In the genomic region with DNA sequence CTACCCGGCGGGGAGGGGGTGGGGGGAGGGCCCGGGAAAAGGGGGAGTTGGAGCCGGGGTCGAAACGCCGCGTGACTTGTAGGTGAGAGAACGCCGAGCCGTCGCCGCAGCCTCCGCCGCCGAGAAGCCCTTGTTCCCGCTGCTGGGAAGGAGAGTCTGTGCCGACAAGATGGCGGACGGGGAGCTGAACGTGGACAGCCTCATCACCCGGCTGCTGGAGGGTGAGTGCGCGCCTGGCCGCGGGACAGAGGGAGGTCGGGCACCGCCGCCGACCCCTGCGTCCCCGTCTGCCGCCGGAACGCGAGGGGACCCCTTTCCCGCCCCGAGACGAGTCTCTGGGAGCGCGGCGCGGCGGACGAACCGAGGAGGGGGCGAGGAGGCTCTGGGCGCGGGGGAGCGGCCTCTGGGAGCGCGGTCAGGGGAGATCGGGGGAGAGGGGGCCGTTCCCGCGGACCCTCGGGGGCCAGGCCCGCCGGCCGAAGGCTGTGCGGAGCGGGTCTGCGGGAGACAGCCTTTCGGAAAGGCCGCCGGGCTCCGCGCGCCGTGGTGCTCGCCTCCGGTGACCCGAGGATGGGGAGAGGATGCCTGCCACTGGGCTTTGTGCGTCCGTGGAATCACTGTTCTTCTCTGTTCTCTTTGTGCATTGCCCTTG, we compare ENCODE assay signal across 8 cellular contexts. TPM values are rescaled to one million over a fixed set of nuclear protein-coding genes. Genes with fewer than 3 reads are reported as not detected.
A peak's percentile ranks its signal among the peaks of the same experiment; 100 is the strongest.
DNase-seq lines count a peak whose midpoint lies in the region; TF ChIP-seq lines count a peak whose summit lies in the region.

No MANE protein-coding gene starts in this region.

- peak; percentile 27 for DNase-seq in activated gamma-delta T cell treated with Interleukin-2 at 50 U/mL for 16 hours
- no peak for DNase-seq in activated gamma-delta T cell (lab: John Stamatoyannopoulos, UW)
- DNase-seq in HFF-Myc (ENCODE audit: extremely low read depth, low read depth), result no peak
- peak; percentile 91 for DNase-seq in NCI-H2107 (lab: John Stamatoyannopoulos, UW)
- peak; percentile 35 for DNase-seq in activated naive CD4-positive, alpha-beta T cell treated with anti-CD3 and anti-CD28 coated beads for 36 hours
- peak; percentile 79 for DNase-seq in cardiac septum (ENCODE audit: low spot score)
- DNase-seq in posterior cingulate gyrus, result peak in 7 of 10 donors; percentile 18 to 91 (median 28)
- no peak for DNase-seq in inferior parietal cortex (ENCODE audit: extremely low spot score)

- peaks cover 11% of the 10 kb centered on the region for H3K36me3 Mint-ChIP-seq in activated naive CD4-positive, alpha-beta T cell treated with anti-CD3 and anti-CD28 coated beads for 36 hours (ENCODE audit: low read depth)

- peaks cover 57% of the 10 kb centered on the region for H3K4me1 Mint-ChIP-seq in activated naive CD4-positive, alpha-beta T cell treated with anti-CD3 and anti-CD28 coated beads for 36 hours (ENCODE audit: low read depth)

- no peaks in the 10 kb centered on the region for H3K27me3 Mint-ChIP-seq in activated naive CD4-positive, alpha-beta T cell treated with anti-CD3 and anti-CD28 coated beads for 36 hours (ENCODE audit: low read depth)

- H3K4me3 ChIP-seq in HFF-Myc (replicated peaks; ENCODE audit: low read depth, low read length), result peak overlapping the region; percentile 88

- H3K9me3 Mint-ChIP-seq in activated naive CD4-positive, alpha-beta T cell treated with anti-CD3 and anti-CD28 coated beads for 36 hours, result no peaks in the 10 kb centered on the region

- intact Hi-C loops in activated naive CD4-positive, alpha-beta T cell treated with anti-CD3 and anti-CD28 coated beads for 36 hours (cut with micrococcal nuclease), result loop anchor here (1.0 to 5.0 kb wide), 10 partner anchors 37 to 1395 kb away; a partner anchor contains a TSS
- intact Hi-C loops in cardiac septum (cut with DNase I), result loop anchor here (1.0 to 10.0 kb wide), 7 partner anchors 35 to 185 kb away; a partner anchor contains a TSS
- intact Hi-C loops in posterior cingulate gyrus (cut with DNase I), result loop anchor here (2.0 to 5.0 kb wide), 5 partner anchors 45 to 365 kb away; a partner anchor contains a TSS

- H3K27ac Mint-ChIP-seq in activated naive CD4-positive, alpha-beta T cell treated with anti-CD3 and anti-CD28 coated beads for 36 hours, result peak overlapping the region; percentile 95

- peak overlapping the region; percentile 91 for H3K4me3 Mint-ChIP-seq in activated naive CD4-positive, alpha-beta T cell treated with anti-CD3 and anti-CD28 coated beads for 36 hours

- no peak for TF ChIP-seq CTCF in HFF-Myc (IDR thresholded peaks at IDR 0.05; ENCODE audit: low read depth, low read length, missing control alignments)

- CTCF ChIA-PET in activated naive CD4-positive, alpha-beta T cell treated with anti-CD3 and anti-CD28 coated beads for 36 hours (lab: Charles Lee), result interaction anchor here (0.6 to 6.5 kb wide), 4 partner anchors 10 to 158 kb away, joined by 3 to 49 read pairs (median 4); no protein-coding TSS in a partner anchor

RNA-seq across cellular contexts. Expression of a gene that starts 0.5 kb away (rescaled TPM):
- total RNA-seq in activated naive CD4-positive, alpha-beta T cell treated with anti-CD3 and anti-CD28 coated beads for 36 hours, result 100 to 1,000 TPM; 235 to 239 TPM
- total RNA-seq in cardiac septum, result 491 TPM

RNA-seq across cellular contexts. Expression of a gene that starts 58.6 kb away (rescaled TPM):
- 1 to 10 TPM; 1.8 to 2.0 TPM for total RNA-seq in activated naive CD4-positive, alpha-beta T cell treated with anti-CD3 and anti-CD28 coated beads for 36 hours
- total RNA-seq in cardiac septum, result 0.92 TPM

Comparison
In these comparisons a context has a peak if more than half of its experiments do, and no peak if none do; other contexts are left out.
1. DNase-seq: peak in activated gamma-delta T cell treated with Interleukin-2 at 50 U/mL for 16 hours (single experiment), NCI-H2107 (single experiment), activated naive CD4-positive, alpha-beta T cell treated with anti-CD3 and anti-CD28 coated beads for 36 hours (single experiment), cardiac septum (single experiment) and posterior cingulate gyrus (7 of 10); none in activated gamma-delta T cell (single experiment), HFF-Myc (single experiment) and inferior parietal cortex (single experiment).